ENCODE assay signal across 10 cellular contexts in genomic region chr6:70398783-70399730, GRCh38. TPM values are rescaled to one million over a fixed set of nuclear protein-coding genes. Genes with fewer than 3 reads are reported as not detected.
DNase-seq lines count a peak whose midpoint lies in the region; TF ChIP-seq lines count a peak whose summit lies in the region.
"Had no signal": no experiment of that assay in that cellular context is flagged by ENCODE, and none has a peak within 500 bp of the region (broad histone marks: within the 10 kb centered on the region; RNA-seq: fewer than 3 reads in every experiment).

No MANE protein-coding gene starts in this region.

- WGBS in esophagus muscularis mucosa, result 61% methylated on average over 7 of the region's 7 CpGs

- peaks cover 21% of the 10 kb centered on the region for H3K27me3 Mint-ChIP-seq in activated CD4-positive, alpha-beta T cell treated with anti-CD3 and anti-CD28 coated beads, Interleukin-2, amount 10 ng/mL, durations not matched to agents 24 days and 14 days

- H3K4me3 Mint-ChIP-seq in activated CD4-positive, alpha-beta T cell treated with anti-CD3 and anti-CD28 coated beads, Interleukin-2, amount 10 ng/mL, durations not matched to agents 24 days and 14 days, result no peak overlapping the region
- H3K4me3 Mint-ChIP-seq: stimulated activated naive CD8-positive, alpha-beta T cell treated with anti-CD3 and anti-CD28 coated beads, Interleukin-15, Interleukin-2, amounts not matched to agents 100 ng/mL and 50 ng/mL, for 24 hours had no signal

- no peak overlapping the region for H3K27ac Mint-ChIP-seq in activated CD4-positive, alpha-beta T cell treated with anti-CD3 and anti-CD28 coated beads, Interleukin-2, amount 10 ng/mL, durations not matched to agents 24 days and 14 days
- H3K27ac Mint-ChIP-seq: stimulated activated naive CD8-positive, alpha-beta T cell treated with anti-CD3 and anti-CD28 coated beads, Interleukin-15, Interleukin-2, amounts not matched to agents 100 ng/mL and 50 ng/mL, for 24 hours had no signal

- TF ChIP-seq EP300 in esophagus muscularis mucosa (IDR thresholded peaks at IDR 0.05), result no peak

- peak; percentile 69 for DNase-seq in H4 (ENCODE audit: low spot score)
- peak; percentile 19 for DNase-seq in OCI-M1 (lab: John Stamatoyannopoulos, UW)
- peak; percentile 27 for DNase-seq in fibroblast of the aortic adventitia (ENCODE audit: low read depth)
- DNase-seq in renal cortical epithelial cell (ENCODE audit: low read depth), result peak; percentile 100
- no peak for DNase-seq in activated CD4-positive, alpha-beta T cell treated with anti-CD3 and anti-CD28 coated beads, Interleukin-2, amount 10 ng/mL, durations not matched to agents 24 days and 14 days
- DNase-seq in esophagus muscularis mucosa (ENCODE audit: extremely low spot score), result no peak
- DNase-seq in activated gamma-delta T cell (lab: John Stamatoyannopoulos, UW), result no peak
- no peak for DNase-seq in SKM-1 (lab: John Stamatoyannopoulos, UW; ENCODE audit: unreplicated experiment)

- H3K27ac ChIP-seq in esophagus muscularis mucosa (replicated peaks in 1 of 4), result peak overlapping the region in 1 of 4 donors; percentile 21
- H3K27ac ChIP-seq: neutrophil had no signal

- no peaks in the 10 kb centered on the region for H3K9me3 ChIP-seq in esophagus muscularis mucosa
- H3K9me3 ChIP-seq: neutrophil had no signal

- intact Hi-C loops in activated CD4-positive, alpha-beta T cell treated with anti-CD3 and anti-CD28 coated beads, Interleukin-2, amount 10 ng/mL, durations not matched to agents 24 days and 14 days (cut with micrococcal nuclease), result no loop called here
- intact Hi-C loops in esophagus muscularis mucosa (cut with DNase I), result no loop called here

- peaks cover 0 to 3% (median 0%) of the 10 kb centered on the region in 4 donors for H3K4me1 ChIP-seq in esophagus muscularis mucosa

- TF ChIP-seq POLR2A in esophagus muscularis mucosa (IDR thresholded peaks at IDR 0.05; ENCODE audit: low read depth), result no peak

- no peaks in the 10 kb centered on the region for H3K4me1 Mint-ChIP-seq in activated CD4-positive, alpha-beta T cell treated with anti-CD3 and anti-CD28 coated beads, Interleukin-2, amount 10 ng/mL, durations not matched to agents 24 days and 14 days

- H3K27me3 ChIP-seq in esophagus muscularis mucosa, result peaks cover 0 to 13% (median 0%) of the 10 kb centered on the region in 4 donors

- no peak overlapping the region for H3K4me3 ChIP-seq in fibroblast of the aortic adventitia (ENCODE audit: low read depth, low read length)
- H3K4me3 ChIP-seq in esophagus muscularis mucosa, result no peak overlapping the region

- H3K36me3 ChIP-seq in esophagus muscularis mucosa, result no peaks in the 10 kb centered on the region
- H3K36me3 ChIP-seq: neutrophil had no signal

- TF ChIP-seq CTCF in fibroblast of the aortic adventitia (IDR thresholded peaks at IDR 0.05; ENCODE audit: insufficient read depth, low read length), result no peak
- TF ChIP-seq CTCF in esophagus muscularis mucosa (IDR thresholded peaks at IDR 0.05), result no peak

- H3K9me3 Mint-ChIP-seq in activated CD4-positive, alpha-beta T cell treated with anti-CD3 and anti-CD28 coated beads, Interleukin-2, amount 10 ng/mL, durations not matched to agents 24 days and 14 days, result no peaks in the 10 kb centered on the region
- H3K9me3 Mint-ChIP-seq: stimulated activated naive CD8-positive, alpha-beta T cell treated with anti-CD3 and anti-CD28 coated beads, Interleukin-15, Interleukin-2, amounts not matched to agents 100 ng/mL and 50 ng/mL, for 24 hours had no signal

- no peaks in the 10 kb centered on the region for H3K36me3 Mint-ChIP-seq in activated CD4-positive, alpha-beta T cell treated with anti-CD3 and anti-CD28 coated beads, Interleukin-2, amount 10 ng/mL, durations not matched to agents 24 days and 14 days (ENCODE audit: low read depth)

RNA-seq across cellular contexts. Expression of gene FAM135A, which starts 14.3 kb away (rescaled TPM):
- total RNA-seq in H4 (2014; rRNA removed; shearing (Covaris generic)), result 15.3 and 17.5 TPM in 2 replicates
- total RNA-seq in fibroblast of the aortic adventitia (ENCODE audit: low replicate concordance), result 15.4 and 21.0 TPM in 2 replicates
- total RNA-seq in renal cortical epithelial cell, result 29.2 and 52.6 TPM in 2 replicates
- 7.7 and 10.5 TPM in 2 replicates for total RNA-seq in activated CD4-positive, alpha-beta T cell treated with anti-CD3 and anti-CD28 coated beads, Interleukin-2, amount 10 ng/mL, durations not matched to agents 24 days and 14 days
- total RNA-seq in esophagus muscularis mucosa, result 10 to 100 TPM; 14.8 to 21.3 (median 19.8) TPM

Comparison
In these comparisons a context has a peak if more than half of its experiments do, and no peak if none do; other contexts are left out.
1. DNase-seq: peak in H4 (single experiment), OCI-M1 (single experiment), fibroblast of the aortic adventitia (single experiment) and renal cortical epithelial cell (single experiment); none in activated CD4-positive, alpha-beta T cell treated with anti-CD3 and anti-CD28 coated beads, Interleukin-2, amount 10 ng/mL, durations not matched to agents 24 days and 14 days (single experiment), esophagus muscularis mucosa (single experiment), activated gamma-delta T cell (single experiment) and SKM-1 (single experiment).